In the genomic region with DNA sequence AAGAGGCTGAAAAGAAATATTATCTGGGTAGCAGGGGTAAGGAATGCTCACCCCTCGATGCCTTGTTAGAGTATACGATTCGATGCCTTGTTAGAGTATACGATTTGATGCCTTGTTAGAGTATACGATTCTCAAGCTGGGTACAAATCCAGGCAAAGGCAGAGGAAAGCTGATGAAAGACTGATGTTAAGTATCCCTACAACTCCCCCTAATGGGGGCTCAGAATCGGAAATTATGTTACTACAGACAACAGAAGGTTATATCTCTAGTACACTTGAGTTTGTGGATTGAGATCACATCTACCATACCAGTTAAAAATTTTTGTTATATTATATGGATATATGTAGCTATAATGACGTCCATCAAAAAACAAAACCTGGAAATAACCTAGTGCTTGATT, we compare ENCODE assay signal across 2 cellular contexts.
TF ChIP-seq lines count a peak whose summit lies in the region.

No MANE protein-coding gene starts in this region.

TF ChIP-seq in WTC11, 78 proteins besides CTCF, POLR2A, EP300 and RAD21:
- no peak for TF ChIP-seq CBFB (CRISPR knock-in tag; IDR thresholded peaks at IDR 0.05; ENCODE audit: low read depth)
- TF ChIP-seq TEAD1 (CRISPR knock-in tag; IDR thresholded peaks at IDR 0.05), result no peak
- TF ChIP-seq, protein P1, sequence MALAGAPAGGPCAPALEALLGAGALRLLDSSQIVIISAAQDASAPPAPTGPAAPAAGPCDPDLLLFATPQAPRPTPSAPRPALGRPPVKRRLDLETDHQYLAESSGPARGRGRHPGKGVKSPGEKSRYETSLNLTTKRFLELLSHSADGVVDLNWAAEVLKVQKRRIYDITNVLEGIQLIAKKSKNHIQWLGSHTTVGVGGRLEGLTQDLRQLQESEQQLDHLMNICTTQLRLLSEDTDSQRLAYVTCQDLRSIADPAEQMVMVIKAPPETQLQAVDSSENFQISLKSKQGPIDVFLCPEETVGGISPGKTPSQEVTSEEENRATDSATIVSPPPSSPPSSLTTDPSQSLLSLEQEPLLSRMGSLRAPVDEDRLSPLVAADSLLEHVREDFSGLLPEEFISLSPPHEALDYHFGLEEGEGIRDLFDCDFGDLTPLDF (CRISPR knock-in tag; IDR thresholded peaks at IDR 0.05), result no peak
- no peak for TF ChIP-seq ZNF219 (CRISPR knock-in tag; IDR thresholded peaks at IDR 0.05; ENCODE audit: borderline replicate concordance)
- TF ChIP-seq ETV6 (CRISPR knock-in tag; IDR thresholded peaks at IDR 0.05), result no peak
- no peak for TF ChIP-seq TCF7 (CRISPR knock-in tag; IDR thresholded peaks at IDR 0.05; ENCODE audit: low read depth)
- TF ChIP-seq, protein P2, sequence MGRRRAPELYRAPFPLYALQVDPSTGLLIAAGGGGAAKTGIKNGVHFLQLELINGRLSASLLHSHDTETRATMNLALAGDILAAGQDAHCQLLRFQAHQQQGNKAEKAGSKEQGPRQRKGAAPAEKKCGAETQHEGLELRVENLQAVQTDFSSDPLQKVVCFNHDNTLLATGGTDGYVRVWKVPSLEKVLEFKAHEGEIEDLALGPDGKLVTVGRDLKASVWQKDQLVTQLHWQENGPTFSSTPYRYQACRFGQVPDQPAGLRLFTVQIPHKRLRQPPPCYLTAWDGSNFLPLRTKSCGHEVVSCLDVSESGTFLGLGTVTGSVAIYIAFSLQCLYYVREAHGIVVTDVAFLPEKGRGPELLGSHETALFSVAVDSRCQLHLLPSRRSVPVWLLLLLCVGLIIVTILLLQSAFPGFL (CRISPR knock-in tag; IDR thresholded peaks at IDR 0.05; ENCODE audit: borderline replicate concordance), result no peak
- TF ChIP-seq SOX15 (CRISPR knock-in tag; IDR thresholded peaks at IDR 0.05), result no peak
- TF ChIP-seq ESRRA (CRISPR knock-in tag; IDR thresholded peaks at IDR 0.05; ENCODE audit: borderline replicate concordance), result no peak
- TF ChIP-seq GTF2I (CRISPR knock-in tag; conservative IDR thresholded peaks at IDR 0.05), result no peak
- no peak for TF ChIP-seq GABPB1 (CRISPR knock-in tag; IDR thresholded peaks at IDR 0.05)
- no peak for TF ChIP-seq FOXP1 (CRISPR knock-in tag; IDR thresholded peaks at IDR 0.05; ENCODE audit: borderline replicate concordance)
- TF ChIP-seq, protein P3, sequence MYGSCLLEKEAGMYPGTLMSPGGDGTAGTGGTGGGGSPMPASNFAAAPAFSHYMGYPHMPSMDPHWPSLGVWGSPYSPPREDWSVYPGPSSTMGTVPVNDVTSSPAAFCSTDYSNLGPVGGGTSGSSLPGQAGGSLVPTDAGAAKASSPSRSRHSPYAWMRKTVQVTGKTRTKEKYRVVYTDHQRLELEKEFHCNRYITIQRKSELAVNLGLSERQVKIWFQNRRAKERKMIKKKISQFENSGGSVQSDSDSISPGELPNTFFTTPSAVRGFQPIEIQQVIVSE (CRISPR knock-in tag; IDR thresholded peaks at IDR 0.05; ENCODE audit: borderline replicate concordance), result no peak
- TF ChIP-seq, protein P4, sequence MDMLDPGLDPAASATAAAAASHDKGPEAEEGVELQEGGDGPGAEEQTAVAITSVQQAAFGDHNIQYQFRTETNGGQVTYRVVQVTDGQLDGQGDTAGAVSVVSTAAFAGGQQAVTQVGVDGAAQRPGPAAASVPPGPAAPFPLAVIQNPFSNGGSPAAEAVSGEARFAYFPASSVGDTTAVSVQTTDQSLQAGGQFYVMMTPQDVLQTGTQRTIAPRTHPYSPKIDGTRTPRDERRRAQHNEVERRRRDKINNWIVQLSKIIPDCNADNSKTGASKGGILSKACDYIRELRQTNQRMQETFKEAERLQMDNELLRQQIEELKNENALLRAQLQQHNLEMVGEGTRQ (CRISPR knock-in tag; IDR thresholded peaks at IDR 0.05), result no peak
- TF ChIP-seq ZNF232 (CRISPR knock-in tag; IDR thresholded peaks at IDR 0.05), result no peak
- no peak for TF ChIP-seq KAT7 (CRISPR knock-in tag; IDR thresholded peaks at IDR 0.05; ENCODE audit: borderline replicate concordance)

TF ChIP-seq in HepG2, 621 proteins besides CTCF, POLR2A, EP300 and RAD21:
- TF ChIP-seq, protein P5, sequence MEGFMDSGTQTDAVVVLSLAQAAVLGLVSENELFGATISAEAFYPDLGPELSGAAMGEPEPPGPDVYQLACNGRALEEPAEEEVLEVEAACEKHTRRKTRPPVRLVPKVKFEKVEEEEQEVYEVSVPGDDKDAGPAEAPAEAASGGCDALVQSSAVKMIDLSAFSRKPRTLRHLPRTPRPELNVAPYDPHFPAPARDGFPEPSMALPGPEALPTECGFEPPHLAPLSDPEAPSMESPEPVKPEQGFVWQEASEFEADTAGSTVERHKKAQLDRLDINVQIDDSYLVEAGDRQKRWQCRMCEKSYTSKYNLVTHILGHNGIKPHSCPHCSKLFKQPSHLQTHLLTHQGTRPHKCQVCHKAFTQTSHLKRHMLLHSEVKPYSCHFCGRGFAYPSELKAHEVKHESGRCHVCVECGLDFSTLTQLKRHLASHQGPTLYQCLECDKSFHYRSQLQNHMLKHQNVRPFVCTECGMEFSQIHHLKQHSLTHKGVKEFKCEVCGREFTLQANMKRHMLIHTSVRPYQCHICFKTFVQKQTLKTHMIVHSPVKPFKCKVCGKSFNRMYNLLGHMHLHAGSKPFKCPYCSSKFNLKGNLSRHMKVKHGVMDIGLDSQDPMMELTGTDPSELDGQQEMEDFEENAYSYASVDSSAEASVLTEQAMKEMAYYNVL (CRISPR knock-in tag; IDR thresholded peaks at IDR 0.05; ENCODE audit: borderline replicate concordance), result no peak
- TF ChIP-seq, protein P6, sequence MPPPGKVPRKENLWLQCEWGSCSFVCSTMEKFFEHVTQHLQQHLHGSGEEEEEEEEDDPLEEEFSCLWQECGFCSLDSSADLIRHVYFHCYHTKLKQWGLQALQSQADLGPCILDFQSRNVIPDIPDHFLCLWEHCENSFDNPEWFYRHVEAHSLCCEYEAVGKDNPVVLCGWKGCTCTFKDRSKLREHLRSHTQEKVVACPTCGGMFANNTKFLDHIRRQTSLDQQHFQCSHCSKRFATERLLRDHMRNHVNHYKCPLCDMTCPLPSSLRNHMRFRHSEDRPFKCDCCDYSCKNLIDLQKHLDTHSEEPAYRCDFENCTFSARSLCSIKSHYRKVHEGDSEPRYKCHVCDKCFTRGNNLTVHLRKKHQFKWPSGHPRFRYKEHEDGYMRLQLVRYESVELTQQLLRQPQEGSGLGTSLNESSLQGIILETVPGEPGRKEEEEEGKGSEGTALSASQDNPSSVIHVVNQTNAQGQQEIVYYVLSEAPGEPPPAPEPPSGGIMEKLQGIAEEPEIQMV (CRISPR knock-in tag; IDR thresholded peaks at IDR 0.05; ENCODE audit: low read depth), result no peak
- TF ChIP-seq STAG1 (CRISPR knock-in tag; IDR thresholded peaks at IDR 0.05) (peak; percentile 80), MIXL1 (CRISPR knock-in tag; IDR thresholded peaks at IDR 0.05) (peak; percentile 51; the same call in 1 of the 2 replicates), SMC3 (IDR thresholded peaks at IDR 0.05; ENCODE audit: low read length) (peak; percentile 50; the same call in 1 of the 2 replicates)
